ENCODE assay signal across 12 cellular contexts in genomic region chr6:148445620-148446019, GRCh38.
DNase-seq lines count a peak whose midpoint lies in the region; ATAC-seq and TF ChIP-seq lines count a peak whose summit lies in the region.
"Had no signal": no experiment of that assay in that cellular context is flagged by ENCODE, and none has a peak within 500 bp of the region (broad histone marks: within the 10 kb centered on the region; RNA-seq: fewer than 3 reads in every experiment).

No MANE protein-coding gene starts in this region.

- H3K27ac ChIP-seq in foreskin keratinocyte: no peak overlapping the region
- H3K27ac ChIP-seq: cardiac muscle cell had no signal

- no peaks in the 10 kb centered on the region for H3K9me3 ChIP-seq in BE2C

- TF ChIP-seq CTCF in foreskin keratinocyte (conservative IDR thresholded peaks at IDR 0.05): no peak
- TF ChIP-seq CTCF in BE2C (IDR thresholded peaks at IDR 0.05; ENCODE audit: low read depth, low read length): no peak

- peak; percentile 12 for DNase-seq in HPDE6-E6E7 (ENCODE audit: extremely low spot score)
- DNase-seq in astrocyte of the hippocampus (ENCODE audit: low read depth, low spot score): peak; percentile 30
- peak; percentile 18 to 51 for DNase-seq in foreskin keratinocyte
- no peak for DNase-seq in BE2C
- no peak for DNase-seq in HuH-7 (ENCODE audit: low spot score)
- DNase-seq: activated CD4-positive, alpha-beta T cell treated with anti-CD3 and anti-CD28 coated beads, Interleukin-2, amount 10 ng/mL, durations not matched to agents 7 days and 5 days; NCI-H446; OCI-M1; right cardiac atrium had no signal

- H3K27me3 ChIP-seq in foreskin keratinocyte (no peaks in the 10 kb centered on the region), BE2C (no peaks in the 10 kb centered on the region)
- H3K27me3 ChIP-seq: cardiac muscle cell had no signal

- H3K4me1 ChIP-seq in foreskin keratinocyte (peaks cover 24% of the 10 kb centered on the region), BE2C (no peaks in the 10 kb centered on the region)

- ATAC-seq in foreskin keratinocyte (peak; percentile 5), GM21619 (IDR thresholded peaks at IDR 0.05; ENCODE audit: unreplicated experiment) (no peak), GM19463 (IDR thresholded peaks at IDR 0.05; ENCODE audit: unreplicated experiment) (no peak)
- ATAC-seq: right cardiac atrium had no signal

- no peaks in the 10 kb centered on the region for H3K36me3 ChIP-seq in BE2C
- H3K36me3 ChIP-seq: cardiac muscle cell had no signal

- no peak overlapping the region for H3K4me3 ChIP-seq in BE2C (ENCODE audit: low read depth, low read length)
- H3K4me3 ChIP-seq: cardiac muscle cell had no signal

Comparison
In these comparisons a context has a peak if more than half of its experiments do, and no peak if none do; other contexts are left out.
1. DNase-seq: peak in HPDE6-E6E7 (single experiment), astrocyte of the hippocampus (single experiment) and foreskin keratinocyte (2 of 2); none in BE2C (single experiment) and HuH-7 (single experiment).